In the genomic region with DNA sequence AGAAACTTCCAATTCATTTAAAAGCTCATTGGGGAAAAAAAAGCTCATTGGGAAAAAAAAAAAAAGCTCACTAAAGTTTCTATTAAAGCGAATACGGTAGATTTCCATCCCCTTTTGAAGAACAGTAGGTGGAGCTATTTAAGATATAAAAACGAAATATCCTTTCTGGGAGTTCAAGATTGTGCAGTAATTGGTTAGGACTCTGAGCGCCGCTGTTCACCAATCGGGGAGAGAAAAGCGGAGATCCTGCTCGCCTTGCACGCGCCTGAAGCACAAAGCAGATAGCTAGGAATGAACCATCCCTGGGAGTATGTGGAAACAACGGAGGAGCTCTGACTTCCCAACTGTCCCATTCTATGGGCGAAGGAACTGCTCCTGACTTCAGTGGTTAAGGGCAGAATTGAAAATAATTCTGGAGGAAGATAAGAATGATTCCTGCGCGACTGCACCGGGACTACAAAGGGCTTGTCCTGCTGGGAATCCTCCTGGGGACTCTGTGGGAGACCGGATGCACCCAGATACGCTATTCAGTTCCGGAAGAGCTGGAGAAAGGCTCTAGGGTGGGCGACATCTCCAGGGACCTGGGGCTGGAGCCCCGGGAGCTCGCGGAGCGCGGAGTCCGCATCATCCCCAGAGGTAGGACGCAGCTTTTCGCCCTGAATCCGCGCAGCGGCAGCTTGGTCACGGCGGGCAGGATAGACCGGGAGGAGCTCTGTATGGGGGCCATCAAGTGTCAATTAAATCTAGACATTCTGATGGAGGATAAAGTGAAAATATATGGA, we compare ENCODE assay signal across 8 cellular contexts.
DNase-seq lines count a peak whose midpoint lies in the region; ATAC-seq lines count a peak whose summit lies in the region.

A gene (plus strand): TSS at position 176 of the 782 bp plus-strand sequence. CDS start 253 bp downstream, at position 429.

- peak; percentile 84 for DNase-seq in GM04503 (ENCODE audit: low read depth)
- DNase-seq in NAMALWA (ENCODE audit: low spot score): peak; percentile 81
- no peak for DNase-seq in NCI-H345 (lab: John Stamatoyannopoulos, UW)
- DNase-seq in cerebellar cortex (ENCODE audit: low spot score): no peak

- H3K27ac ChIP-seq in duodenal mucosa (ENCODE audit: low read depth, low read length) (no peak within 1 kb of the TSS), muscle layer of duodenum (ENCODE audit: low read length) (no peak within 1 kb of the TSS)

- H3K4me1 ChIP-seq in duodenal mucosa (ENCODE audit: control insufficient read depth in 1 of 2, insufficient read depth in 2 of 2, low read length in 2 of 2) (no peaks in the 10 kb centered on the region), muscle layer of duodenum (ENCODE audit: control insufficient read depth in 1 of 2, insufficient read depth in 2 of 2, low read length in 2 of 2) (no peaks in the 10 kb centered on the region)

- H3K9ac ChIP-seq in duodenal mucosa (ENCODE audit: low read depth in 1 of 2, low read length in 2 of 2): no peak within 1 kb of the TSS

- H3K4me3 ChIP-seq in duodenal mucosa (ENCODE audit: low read depth in 1 of 2, low read length in 2 of 2): peak within 1 kb of the TSS; percentile 32 to 35
- peak within 1 kb of the TSS; percentile 39 to 66 for H3K4me3 ChIP-seq in muscle layer of duodenum (ENCODE audit: low read depth in 1 of 2, low read length in 2 of 2)

- no peaks in the 10 kb centered on the region for H3K27me3 ChIP-seq in duodenal mucosa (ENCODE audit: control insufficient read depth in 1 of 2, insufficient read depth in 2 of 2, low read length in 2 of 2)
- no peaks in the 10 kb centered on the region for H3K27me3 ChIP-seq in muscle layer of duodenum (ENCODE audit: low read depth, low read length)

- H3K9me3 ChIP-seq in duodenal mucosa (ENCODE audit: control insufficient read depth in 1 of 2, low read length in 2 of 2) (peaks cover 51 to 55% of the 10 kb centered on the region in 2 donors), muscle layer of duodenum (ENCODE audit: control insufficient read depth in 1 of 2, low read length in 2 of 2) (peaks cover 56 to 77% of the 10 kb centered on the region in 2 donors)

- ATAC-seq in GM21529 (IDR thresholded peaks at IDR 0.05; ENCODE audit: unreplicated experiment): peak; percentile 93
- ATAC-seq in HG02970 (IDR thresholded peaks at IDR 0.05; ENCODE audit: low FRiP score, unreplicated experiment): no peak

- no peaks in the 10 kb centered on the region for H3K36me3 ChIP-seq in duodenal mucosa (ENCODE audit: control insufficient read depth in 1 of 2, insufficient read depth in 2 of 2, low read length in 2 of 2)
- H3K36me3 ChIP-seq in muscle layer of duodenum (ENCODE audit: control insufficient read depth in 1 of 2, insufficient read depth in 2 of 2, low read length in 2 of 2): peaks cover 0 to 13% of the 10 kb centered on the region in 2 donors

Comparison
In these comparisons a context has a peak if more than half of its experiments do, and no peak if none do; other contexts are left out.
1. DNase-seq: peak in GM04503 (single experiment) and NAMALWA (single experiment); none in NCI-H345 (single experiment) and cerebellar cortex (single experiment).